ENCODE assay signal across 7 cellular contexts in genomic region chr6:83708970-83709747, GRCh38. TPM values are rescaled to one million over a fixed set of nuclear protein-coding genes. Genes with fewer than 3 reads are reported as not detected.
A peak's percentile ranks its signal among the peaks of the same experiment; 100 is the strongest.
DNase-seq lines count a peak whose midpoint lies in the region; ATAC-seq and TF ChIP-seq lines count a peak whose summit lies in the region.

TSS of gene SNAP91 (minus strand) at chr6:83709101. CDS start at chr6:83707927, 1,174 bp downstream.

- intact Hi-C loops in body of pancreas (cut with DNase I) = no loop called here

- H3K27me3 Mint-ChIP-seq in stimulated activated naive CD8-positive, alpha-beta T cell treated with anti-CD3 and anti-CD28 coated beads, Interleukin-15, Interleukin-2, amounts not matched to agents 100 ng/mL and 50 ng/mL, for 24 hours = peaks cover 51% of the 10 kb centered on the region

- peak; percentile 18 for DNase-seq in NCI-H2081 treated with DMSO at 0.1 percent for 48 hours (lab: John Stamatoyannopoulos, UW)
- peak; percentile 27 to 56 (median 28) for DNase-seq in body of pancreas
- DNase-seq in iPS-NIHi7 (ENCODE audit: extremely low spot score) = peak; percentile 64
- DNase-seq in LoVo (ENCODE audit: low spot score) = no peak

- peaks cover 5% of the 10 kb centered on the region for H3K9me3 Mint-ChIP-seq in stimulated activated naive CD8-positive, alpha-beta T cell treated with anti-CD3 and anti-CD28 coated beads, Interleukin-15, Interleukin-2, amounts not matched to agents 100 ng/mL and 50 ng/mL, for 24 hours

- H3K36me3 ChIP-seq in body of pancreas (replicated peaks in 1 of 2; ENCODE audit: insufficient read depth in 1 of 2, low read depth in 2 of 2) = no peaks in the 10 kb centered on the region

- peak within 1 kb of the TSS; percentile 48 for H3K4me3 Mint-ChIP-seq in stimulated activated naive CD8-positive, alpha-beta T cell treated with anti-CD3 and anti-CD28 coated beads, Interleukin-15, Interleukin-2, amounts not matched to agents 100 ng/mL and 50 ng/mL, for 24 hours

- H3K4me1 ChIP-seq in body of pancreas = peaks cover 18% of the 10 kb centered on the region

- no peaks in the 10 kb centered on the region for H3K36me3 Mint-ChIP-seq in stimulated activated naive CD8-positive, alpha-beta T cell treated with anti-CD3 and anti-CD28 coated beads, Interleukin-15, Interleukin-2, amounts not matched to agents 100 ng/mL and 50 ng/mL, for 24 hours (ENCODE audit: low read depth)

- H3K4me3 ChIP-seq in body of pancreas = peak within 1 kb of the TSS in 1 of 2 donors; percentile 43

- peaks cover 0 to 10% of the 10 kb centered on the region in 2 donors for H3K27me3 ChIP-seq in body of pancreas

- no peaks in the 10 kb centered on the region for H3K9me3 ChIP-seq in body of pancreas

- no peak within 1 kb of the TSS for H3K27ac Mint-ChIP-seq in stimulated activated naive CD8-positive, alpha-beta T cell treated with anti-CD3 and anti-CD28 coated beads, Interleukin-15, Interleukin-2, amounts not matched to agents 100 ng/mL and 50 ng/mL, for 24 hours

- WGBS in body of pancreas, 2 donors = 0 to 1% methylated on average over 29 to 75 of the region's 83 CpGs

- no peak for TF ChIP-seq POLR2A in body of pancreas (IDR thresholded peaks at IDR 0.05)

- ATAC-seq in GM19463 (IDR thresholded peaks at IDR 0.05; ENCODE audit: unreplicated experiment) (peak; percentile 37), body of pancreas (peak; percentile 64), GM21825 (IDR thresholded peaks at IDR 0.05; ENCODE audit: unreplicated experiment) (no peak)

- no peak within 1 kb of the TSS for H3K27ac ChIP-seq in body of pancreas

- H3K4me1 Mint-ChIP-seq in stimulated activated naive CD8-positive, alpha-beta T cell treated with anti-CD3 and anti-CD28 coated beads, Interleukin-15, Interleukin-2, amounts not matched to agents 100 ng/mL and 50 ng/mL, for 24 hours (ENCODE audit: low read depth) = peaks cover 5% of the 10 kb centered on the region

- TF ChIP-seq CTCF in body of pancreas (IDR thresholded peaks at IDR 0.05) = no peak

RNA-seq across cellular contexts. Expression of gene SNAP91, which starts in this region (rescaled TPM):
- total RNA-seq in body of pancreas = 1 to 10 TPM in 1 of 2 donors, under 1 TPM in 1; 0.66 to 1.3 TPM
